24 cellular contexts compared by ENCODE assay signal in genomic region chr1:3236955-3237354, GRCh38.
"Had no signal": no experiment of that assay in that cellular context is flagged by ENCODE, and none has a peak within 500 bp of the region (broad histone marks: within the 10 kb centered on the region; RNA-seq: fewer than 3 reads in every experiment).

No MANE protein-coding gene starts in this region.

- H3K9me3 ChIP-seq: heart left ventricle, left lung, lower lobe of right lung, neutrophil, right lobe of liver, testis, transverse colon, upper lobe of left lung had no signal

- H3K27me3 ChIP-seq: heart left ventricle, neutrophil, ovary, right atrium auricular region, right lobe of liver, testis, upper lobe of left lung had no signal

- H3K27ac ChIP-seq: heart left ventricle, left lung, neutrophil, ovary, right atrium auricular region, right lobe of liver, testis, transverse colon had no signal

- H3K36me3 ChIP-seq: heart left ventricle, left lung, lower lobe of right lung, neutrophil, ovary, right atrium auricular region, right lobe of liver, transverse colon, upper lobe of left lung had no signal

- DNase-seq: heart left ventricle; immature natural killer cell; kidney; left colon; lower lobe of right lung; mammary epithelial cell; mesenchymal stem cell; naive thymus-derived CD8-positive, alpha-beta T cell; occipital lobe; ovary; right lobe of liver; stimulated activated CD4-positive, alpha-beta T cell treated with anti-CD3 and anti-CD28 coated beads, Interleukin-1b, Interleukin-23, amount 100 ng/mL, for 48 hours; stimulated activated CD4-positive, alpha-beta T cell treated with anti-CD3 and anti-CD28 coated beads, Interleukin-2, amount 100 ng/mL, for 48 hours; stimulated activated CD4-positive, alpha-beta T cell treated with anti-CD3 and anti-CD28 coated beads, Interleukin-4, amount 100 ng/mL, for 4 hours; stimulated activated CD8-positive, alpha-beta memory T cell treated with anti-CD3 and anti-CD28 coated beads, Interleukin-4, amount 100 ng/mL, for 48 hours; stimulated activated naive CD4-positive, alpha-beta T cell treated with Interleukin-2 at 50 U/mL for 16 hours; stimulated activated naive CD8-positive, alpha-beta T cell treated with anti-CD3 and anti-CD28 coated beads, Interleukin-15, amount 100 ng/mL, for 72 hours; testis; transverse colon had no signal

- H3K4me3 ChIP-seq: heart left ventricle, left lung, lower lobe of right lung, ovary, right atrium auricular region, right lobe of liver, smooth muscle cell, testis, transverse colon, upper lobe of left lung had no signal

- H3K4me2 ChIP-seq: smooth muscle cell had no signal

- ATAC-seq: heart left ventricle; left colon; naive thymus-derived CD8-positive, alpha-beta T cell; right lobe of liver; stimulated activated naive CD8-positive, alpha-beta T cell treated with anti-CD3 and anti-CD28 coated beads, Interleukin-15, amount 100 ng/mL, for 72 hours had no signal

- H3K4me1 ChIP-seq: left lung, right atrium auricular region, right lobe of liver, testis, transverse colon had no signal
